15 cellular contexts compared by ENCODE assay signal in genomic region chr17:4607261-4607731, GRCh38. TPM values are rescaled to one million over a fixed set of nuclear protein-coding genes. Genes with fewer than 3 reads are reported as not detected.
DNase-seq lines count a peak whose midpoint lies in the region; ATAC-seq and TF ChIP-seq lines count a peak whose summit lies in the region.
"Had no signal": no experiment of that assay in that cellular context is flagged by ENCODE, and none has a peak within 500 bp of the region (broad histone marks: within the 10 kb centered on the region; RNA-seq: fewer than 3 reads in every experiment).

No MANE protein-coding gene starts in this region.

- DNase-seq in left cardiac atrium (no peak), osteoblast (ENCODE audit: insufficient read length, low spot score, missing footprints) (peak; percentile 15), uterus (no peak), MV-4-11 (lab: John Stamatoyannopoulos, UW) (no peak)
- no peak for DNase-seq in stimulated activated CD4-positive, alpha-beta T cell treated with anti-CD3 and anti-CD28 coated beads, Interleukin-4, amount 100 ng/mL, for 24 hours
- DNase-seq: activated effector memory CD4-positive, alpha-beta T cell treated with anti-CD3 and anti-CD28 coated beads, Interleukin-2, amount 50 U/mL, for 16 hours; cerebellar nuclear complex; COR-L47 had no signal

- ATAC-seq in left cardiac atrium (peak; percentile 33 to 51), GM21529 (IDR thresholded peaks at IDR 0.05; ENCODE audit: unreplicated experiment) (no peak)
- ATAC-seq: left colon had no signal

- H3K79me2 ChIP-seq in osteoblast (ENCODE audit: insufficient read depth, low read length): no peaks in the 10 kb centered on the region

- H3K36me3 ChIP-seq in osteoblast (ENCODE audit: insufficient read depth, low read length) (no peaks in the 10 kb centered on the region), uterus (no peaks in the 10 kb centered on the region)

- H2AFZ ChIP-seq in osteoblast (ENCODE audit: low read length): peak overlapping the region; percentile 66

- H3K27me3 ChIP-seq in osteoblast (ENCODE audit: insufficient read depth, low read length): peaks cover 20% of the 10 kb centered on the region
- no peaks in the 10 kb centered on the region for H3K27me3 ChIP-seq in uterus

- peak overlapping the region in 4 of 5 experiments; percentile 60 to 95 (median 88) for H3K27ac Mint-ChIP-seq in brain
- H3K27ac Mint-ChIP-seq: T-helper 1 cell treated with Interleukin-12 subunit alpha and Interleukin-12 subunit beta and Interleukin-4 antibody, amounts not matched to agents 30 μg/mL and 1 μg/mL, for 36 hours had no signal

- H3K27ac ChIP-seq in osteoblast (ENCODE audit: low read depth, low read length) (no peak overlapping the region), uterus (peak overlapping the region; percentile 47 to 77)

- H3K4me2 ChIP-seq in osteoblast (ENCODE audit: insufficient read depth, low read length): peak overlapping the region; percentile 72

- no peaks in the 10 kb centered on the region for H3K36me3 Mint-ChIP-seq in brain

- no peak for TF ChIP-seq POLR2A in uterus (IDR thresholded peaks at IDR 0.05)

- H3K9me3 Mint-ChIP-seq in brain: peaks cover 0 to 3% (median 0%) of the 10 kb centered on the region in 5 experiments
- H3K9me3 Mint-ChIP-seq: T-helper 1 cell treated with Interleukin-12 subunit alpha and Interleukin-12 subunit beta and Interleukin-4 antibody, amounts not matched to agents 30 μg/mL and 1 μg/mL, for 36 hours had no signal

- peak overlapping the region in 3 of 5 experiments; percentile 43 to 60 (median 45) for H3K4me3 Mint-ChIP-seq in brain
- H3K4me3 Mint-ChIP-seq: T-helper 1 cell treated with Interleukin-12 subunit alpha and Interleukin-12 subunit beta and Interleukin-4 antibody, amounts not matched to agents 30 μg/mL and 1 μg/mL, for 36 hours had no signal

- H4K20me1 ChIP-seq in osteoblast (ENCODE audit: insufficient read depth, low read length): no peaks in the 10 kb centered on the region

- intact Hi-C loops in left cardiac atrium (cut with DNase I): no loop called here
- intact Hi-C loops in uterus (cut with DNase I; ENCODE audit: low total_unique reads): no loop called here

- H3K27me3 Mint-ChIP-seq in brain: peaks cover 2% of the 10 kb centered on the region

- TF ChIP-seq CTCF in brain (conservative IDR thresholded peaks at IDR 0.05): no peak
- TF ChIP-seq CTCF in osteoblast (IDR thresholded peaks at IDR 0.05; ENCODE audit: extremely low read depth, low read depth, low read length): no peak
- TF ChIP-seq CTCF in uterus (IDR thresholded peaks at IDR 0.05): no peak

- H3K4me1 Mint-ChIP-seq in brain: peaks cover 64% of the 10 kb centered on the region

- H3K4me1 ChIP-seq in osteoblast (ENCODE audit: insufficient read depth, low read length) (peaks cover 8% of the 10 kb centered on the region), uterus (peaks cover 0 to 10% of the 10 kb centered on the region in 2 donors)

- H3K9me3 ChIP-seq in osteoblast (ENCODE audit: low read depth, low read length): no peaks in the 10 kb centered on the region
- no peaks in the 10 kb centered on the region for H3K9me3 ChIP-seq in uterus

- H3K4me3 ChIP-seq in osteoblast (ENCODE audit: insufficient read depth, low read length) (peak overlapping the region; percentile 42), uterus (no peak overlapping the region)

RNA-seq across cellular contexts. Expression of gene SMTNL2, which starts 23.0 kb away (rescaled TPM):
- polyA plus RNA-seq in brain (ENCODE audit: insufficient read depth, low read depth, low replicate concordance): 3.6 TPM
- total RNA-seq in left cardiac atrium (10 to 100 TPM; 13.2 to 13.3 TPM), osteoblast (not detected in 2 replicates), uterus (10 to 100 TPM in 1 of 4 donors, 1 to 10 TPM in 2, not detected in 1; 5.7 to 12.0 (median 6.8) TPM)
- total RNA-seq: fibroblast of villous mesenchyme, MCF 10A had no signal

RNA-seq across cellular contexts. Expression of gene ALOX15, which starts 34.2 kb away (rescaled TPM):
- not detected for polyA plus RNA-seq in brain (ENCODE audit: insufficient read depth, low read depth, low replicate concordance)
- total RNA-seq in left cardiac atrium (10 to 100 TPM in 1 of 2 donors, 1 to 10 TPM in 1; 4.7 to 11.7 TPM), osteoblast (not detected in 2 replicates), uterus (1 to 10 TPM in 1 of 4 donors, under 1 TPM in 1, not detected in 2; 0.24 to 2.9 TPM)
- total RNA-seq: fibroblast of villous mesenchyme, MCF 10A, posterior vena cava had no signal

RNA-seq across cellular contexts. Expression of gene GGT6, which starts 46.9 kb away (rescaled TPM):
- polyA plus RNA-seq in brain (ENCODE audit: insufficient read depth, low read depth, low replicate concordance): 0.17 TPM
- total RNA-seq in left cardiac atrium (not detected), osteoblast (not detected in 2 replicates), uterus (1 to 10 TPM in 1 of 4 donors, under 1 TPM in 2, not detected in 1; 0.21 to 4.4 (median 0.29) TPM)
- total RNA-seq: fibroblast of villous mesenchyme, MCF 10A, posterior vena cava had no signal

RNA-seq across cellular contexts. Expression of gene MYBBP1A, which starts 52.1 kb away (rescaled TPM):
- polyA plus RNA-seq in brain (ENCODE audit: insufficient read depth, low read depth, low replicate concordance): 35.0 TPM
- total RNA-seq in left cardiac atrium: 10 to 100 TPM; 17.6 to 34.9 TPM
- total RNA-seq in osteoblast: 47.1 and 49.2 TPM in 2 replicates
- 10 to 100 TPM; 10.9 to 64.7 (median 25.2) TPM for total RNA-seq in uterus
